1 cellular context compared by ENCODE assay signal in the genomic region with DNA sequence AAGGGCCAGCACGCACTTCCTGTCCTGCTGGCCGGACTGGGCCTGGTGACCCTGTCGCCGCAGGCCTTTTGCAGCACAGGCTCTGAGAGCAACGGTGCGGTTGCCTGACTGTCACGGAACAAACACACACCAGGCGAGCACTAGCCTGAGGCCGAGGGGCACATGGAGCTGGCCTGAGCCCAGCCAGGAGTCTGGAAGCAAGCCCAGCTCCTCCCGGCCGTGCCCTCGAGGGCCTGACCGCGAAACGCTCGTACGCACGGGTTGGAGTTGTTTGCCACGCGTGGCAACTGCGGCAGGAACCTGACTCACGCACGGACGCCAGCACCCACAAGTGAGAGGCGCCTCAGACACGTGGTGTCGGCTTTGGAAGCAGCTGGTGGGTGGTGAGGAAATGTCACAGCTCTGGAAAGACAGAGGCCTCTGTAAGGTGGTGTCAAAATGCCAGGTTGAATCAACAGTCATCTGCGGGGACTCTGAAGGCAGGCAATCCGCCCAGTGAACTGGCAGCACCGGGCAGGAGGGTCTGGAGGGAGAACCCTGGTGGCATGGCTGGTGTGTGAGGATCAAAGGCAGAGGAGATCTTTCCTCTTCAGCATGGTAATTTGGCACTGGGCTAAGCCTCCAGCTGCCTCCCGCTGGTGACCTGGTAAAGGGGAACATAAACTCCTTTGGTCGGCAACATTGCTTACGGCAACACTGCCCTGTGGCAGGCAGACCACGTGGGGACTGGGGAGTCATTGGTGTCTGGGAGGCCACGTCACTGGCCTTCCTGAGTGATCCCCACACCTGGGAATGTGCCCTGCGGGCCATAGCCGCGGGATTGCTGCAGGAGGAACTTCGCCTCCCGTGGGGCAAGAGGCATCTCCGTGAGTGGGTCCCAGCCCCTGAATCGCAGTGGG.
TF ChIP-seq lines count a peak whose summit lies in the region.

No MANE protein-coding gene starts in this region.

TF ChIP-seq in SK-N-SH, 30 proteins besides CTCF, POLR2A, EP300 and RAD21 (continued from another document):
- TF ChIP-seq NFIC (IDR thresholded peaks at IDR 0.05; ENCODE audit: borderline replicate concordance) = 0 out of 2 replicates have a peak, but pooled peaks have one; percentile 12
